10 cellular contexts compared by ENCODE assay signal in genomic region chr1:28928306-28928987, GRCh38. TPM values are rescaled to one million over a fixed set of nuclear protein-coding genes. Genes with fewer than 3 reads are reported as not detected.
DNase-seq lines count a peak whose midpoint lies in the region; ATAC-seq, FAIRE-seq and TF ChIP-seq lines count a peak whose summit lies in the region.
"Had no signal": no experiment of that assay in that cellular context is flagged by ENCODE, and none has a peak within 500 bp of the region (broad histone marks: within the 10 kb centered on the region; RNA-seq: fewer than 3 reads in every experiment).

No MANE protein-coding gene starts in this region.

- H3K4me1 ChIP-seq in ectodermal cell (ENCODE audit: control insufficient read depth, insufficient read depth, low read length) (peaks cover 13% of the 10 kb centered on the region), pancreas (peaks cover 8 to 26% (median 10%) of the 10 kb centered on the region in 3 donors)

- TF ChIP-seq CTCF in pancreas (IDR thresholded peaks at IDR 0.05): no peak

- intact Hi-C loops in pancreas (cut with DNase I): no loop called here

- WGBS in ectodermal cell, 2 experiments: 100% methylated on average over 1 of the region's 2 CpGs
- 29 to 33% methylated on average over 2 of the region's 2 CpGs for WGBS in pancreas, 2 donors

- DNase-seq in GM19239 (ENCODE audit: insufficient read length, low spot score) (no peak), NCI-H2107 (lab: John Stamatoyannopoulos, UW) (peak; percentile 42), pancreas (no peak), NCI-H1048 (lab: John Stamatoyannopoulos, UW) (no peak), SIG-M5 treated with dmso at 0.1 percent for 504 hours (lab: John Stamatoyannopoulos, UW; ENCODE audit: unreplicated experiment) (no peak)
- DNase-seq in stimulated activated CD4-positive, alpha-beta T cell treated with anti-CD3 and anti-CD28 coated beads, Interleukin-2, amount 100 ng/mL, for 24 hours: no peak
- DNase-seq: adrenal gland, islet precursor cell had no signal

- H3K27me3 ChIP-seq in ectodermal cell (ENCODE audit: control insufficient read depth, insufficient read depth, low read length, poor library complexity, severe bottlenecking): no peaks in the 10 kb centered on the region
- H3K27me3 ChIP-seq in pancreas: no peaks in the 10 kb centered on the region
- H3K27me3 ChIP-seq: adrenal gland had no signal

- ATAC-seq in pancreas (peak; percentile 21 to 42 (median 34)), HG03175 (IDR thresholded peaks at IDR 0.05; ENCODE audit: unreplicated experiment) (no peak)

- H3K4me3 ChIP-seq in ectodermal cell (ENCODE audit: insufficient read depth, low read depth, low read length) (no peak overlapping the region), pancreas (no peak overlapping the region)
- H3K4me3 ChIP-seq: adrenal gland had no signal

- FAIRE-seq in GM19239 (lab: Jason Lieb, UNC): peak; percentile 54
- no peak for FAIRE-seq in pancreas (lab: Jason Lieb, UNC)

- H3K27ac ChIP-seq in ectodermal cell (ENCODE audit: insufficient read depth, low read depth, low read length, poor library complexity, severe bottlenecking): peak overlapping the region; percentile 73
- H3K27ac ChIP-seq in pancreas: peak overlapping the region in 2 of 4 donors; percentile 15 to 51

- H3K36me3 ChIP-seq in ectodermal cell (ENCODE audit: control insufficient read depth, insufficient read depth, low read length): no peaks in the 10 kb centered on the region
- no peaks in the 10 kb centered on the region for H3K36me3 ChIP-seq in pancreas
- H3K36me3 ChIP-seq: adrenal gland had no signal

- H3K9me3 ChIP-seq in ectodermal cell (ENCODE audit: control insufficient read depth, low read length): no peaks in the 10 kb centered on the region
- no peaks in the 10 kb centered on the region for H3K9me3 ChIP-seq in pancreas
- H3K9me3 ChIP-seq: adrenal gland had no signal

RNA-seq across cellular contexts. Expression of gene EPB41, which starts 14.1 kb away (rescaled TPM):
- polyA plus RNA-seq in ectodermal cell (2013, experiment 1 of 4): 138 TPM
- 134 TPM for polyA plus RNA-seq in ectodermal cell (2013, experiment 2 of 4)
- 91.7 TPM for polyA plus RNA-seq in ectodermal cell (2013, experiment 3 of 4)
- polyA plus RNA-seq in ectodermal cell (2013, experiment 4 of 4): 89.4 TPM
- total RNA-seq in pancreas: 10 to 100 TPM; 19.3 to 39.8 (median 26.3) TPM
- polyA plus RNA-seq in pancreas: 10 to 100 TPM in 1 of 2 donors, 1 to 10 TPM in 1; 9.1 to 12.3 TPM
